ENCODE assay signal across 7 cellular contexts in the genomic region with DNA sequence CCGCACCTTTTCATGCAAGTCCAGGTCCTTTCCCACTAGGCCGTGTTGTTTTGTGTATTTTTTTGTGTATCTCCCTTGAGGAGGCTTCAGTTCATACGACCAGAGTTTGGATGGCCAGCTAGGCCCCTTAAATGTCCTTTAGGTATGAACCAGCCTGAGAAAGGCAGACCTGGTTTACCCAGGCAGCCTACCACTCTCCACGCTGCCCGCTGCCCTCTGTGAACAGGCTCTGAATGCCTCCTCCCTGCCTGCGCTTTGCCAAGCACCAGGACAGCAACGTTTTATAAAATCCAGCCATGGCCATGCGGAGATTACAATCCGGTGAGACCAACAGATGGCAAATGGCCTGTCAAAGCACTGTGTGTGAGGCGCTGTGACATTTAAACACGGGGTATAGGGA. TPM values are rescaled to one million over a fixed set of nuclear protein-coding genes. Genes with fewer than 3 reads are reported as not detected.
DNase-seq lines count a peak whose midpoint lies in the region; ATAC-seq and TF ChIP-seq lines count a peak whose summit lies in the region.

No MANE protein-coding gene starts in this region.

- H3K9me3 Mint-ChIP-seq in HFFc6, result 0 out of 2 replicates have a peak, but pooled peaks cover 3% of the 10 kb centered on the region
- no peaks in the 10 kb centered on the region for H3K9me3 Mint-ChIP-seq in activated CD4-positive, alpha-beta memory T cell treated with anti-CD3 and anti-CD28 coated beads, Interleukin-2, amount 10 ng/mL, durations not matched to agents 7 days and 5 days
- no peaks in the 10 kb centered on the region for H3K9me3 Mint-ChIP-seq in stimulated activated memory B cell treated with anti-CD40 and anti-IgM and Interleukin-4, amounts not matched to agents 10 μg/mL and 1 μg/mL and 100 μg/mL, for 72 hours

- POLR2A ChIA-PET in activated CD4-positive, alpha-beta memory T cell treated with anti-CD3 and anti-CD28 coated beads, Interleukin-2, amount 10 ng/mL, durations not matched to agents 7 days and 5 days (lab: Charles Lee), result interaction anchor here (0.6 to 3.1 kb wide), 13 partner anchors 15 to 230 kb away, joined by 3 to 26 read pairs (median 4); partner anchors contain the start of genes FAF2, RNF44 and TSPAN17

- DNase-seq in HFFc6 (no peak), NCI-H2171 treated with DMSO at 0.1 percent for 48 hours (lab: John Stamatoyannopoulos, UW) (no peak)
- DNase-seq in activated CD4-positive, alpha-beta memory T cell treated with anti-CD3 and anti-CD28 coated beads, Interleukin-2, amount 10 ng/mL, durations not matched to agents 7 days and 5 days, result no peak
- DNase-seq in activated effector memory CD4-positive, alpha-beta T cell treated with Interleukin-2 at 50 U/mL for 16 hours, result no peak

- peaks cover 16% of the 10 kb centered on the region for H3K9me3 ChIP-seq in iPS-20b (ENCODE audit: insufficient read depth, low read depth, low read length)

- peaks cover 8% of the 10 kb centered on the region for H3K36me3 Mint-ChIP-seq in HFFc6 (ENCODE audit: low read depth)
- no peaks in the 10 kb centered on the region for H3K36me3 Mint-ChIP-seq in activated CD4-positive, alpha-beta memory T cell treated with anti-CD3 and anti-CD28 coated beads, Interleukin-2, amount 10 ng/mL, durations not matched to agents 7 days and 5 days (ENCODE audit: low read depth)
- no peaks in the 10 kb centered on the region for H3K36me3 Mint-ChIP-seq in stimulated activated memory B cell treated with anti-CD40 and anti-IgM and Interleukin-4, amounts not matched to agents 10 μg/mL and 1 μg/mL and 100 μg/mL, for 72 hours

- H3K9ac ChIP-seq in iPS-20b (ENCODE audit: low read depth, low read length), result peak overlapping the region; percentile 19; the same call in 1 of the 2 replicates

- H3K36me3 ChIP-seq in iPS-20b (ENCODE audit: insufficient read depth, low read depth, low read length), result no peaks in the 10 kb centered on the region

- H3K27me3 Mint-ChIP-seq in HFFc6 (ENCODE audit: insufficient read depth), result peaks cover 17% of the 10 kb centered on the region
- H3K27me3 Mint-ChIP-seq in activated CD4-positive, alpha-beta memory T cell treated with anti-CD3 and anti-CD28 coated beads, Interleukin-2, amount 10 ng/mL, durations not matched to agents 7 days and 5 days, result peaks cover 14% of the 10 kb centered on the region
- no peaks in the 10 kb centered on the region for H3K27me3 Mint-ChIP-seq in stimulated activated memory B cell treated with anti-CD40 and anti-IgM and Interleukin-4, amounts not matched to agents 10 μg/mL and 1 μg/mL and 100 μg/mL, for 72 hours

- no peak overlapping the region for H3K27ac Mint-ChIP-seq in HFFc6
- no peak overlapping the region for H3K27ac Mint-ChIP-seq in activated CD4-positive, alpha-beta memory T cell treated with anti-CD3 and anti-CD28 coated beads, Interleukin-2, amount 10 ng/mL, durations not matched to agents 7 days and 5 days
- H3K27ac Mint-ChIP-seq in stimulated activated memory B cell treated with anti-CD40 and anti-IgM and Interleukin-4, amounts not matched to agents 10 μg/mL and 1 μg/mL and 100 μg/mL, for 72 hours, result peak overlapping the region; percentile 50

- ATAC-seq in stimulated activated memory B cell treated with anti-CD40 and anti-IgM and Interleukin-4, amounts not matched to agents 10 μg/mL and 1 μg/mL and 100 μg/mL, for 72 hours, result no peak
- ATAC-seq in HG02763 (IDR thresholded peaks at IDR 0.05; ENCODE audit: unreplicated experiment), result no peak

- H3K4me1 ChIP-seq in iPS-20b (ENCODE audit: insufficient read depth, low read length), result no peaks in the 10 kb centered on the region

- peak overlapping the region; percentile 74 for H3K4me3 Mint-ChIP-seq in HFFc6
- peak overlapping the region; percentile 64 for H3K4me3 Mint-ChIP-seq in activated CD4-positive, alpha-beta memory T cell treated with anti-CD3 and anti-CD28 coated beads, Interleukin-2, amount 10 ng/mL, durations not matched to agents 7 days and 5 days
- H3K4me3 Mint-ChIP-seq in stimulated activated memory B cell treated with anti-CD40 and anti-IgM and Interleukin-4, amounts not matched to agents 10 μg/mL and 1 μg/mL and 100 μg/mL, for 72 hours, result peak overlapping the region; percentile 64

- H3K27me3 ChIP-seq in iPS-20b (ENCODE audit: insufficient read depth, low read length), result peaks cover 30% of the 10 kb centered on the region

- TF ChIP-seq CTCF in HFFc6 (IDR thresholded peaks at IDR 0.05), result no peak

- H3K27ac ChIP-seq in iPS-20b (ENCODE audit: low read length), result no peak overlapping the region

- CTCF ChIA-PET in activated CD4-positive, alpha-beta memory T cell treated with anti-CD3 and anti-CD28 coated beads, Interleukin-2, amount 10 ng/mL, durations not matched to agents 7 days and 5 days (lab: Charles Lee), result interaction anchor here (0.6 to 3.6 kb wide), 23 partner anchors 10 to 244 kb away, joined by 3 to 22 read pairs (median 5); partner anchors contain the start of genes FAF2 and RNF44

- peaks cover 44% of the 10 kb centered on the region for H3K4me1 Mint-ChIP-seq in HFFc6 (ENCODE audit: low read depth)
- peaks cover 35% of the 10 kb centered on the region for H3K4me1 Mint-ChIP-seq in activated CD4-positive, alpha-beta memory T cell treated with anti-CD3 and anti-CD28 coated beads, Interleukin-2, amount 10 ng/mL, durations not matched to agents 7 days and 5 days
- peaks cover 39% of the 10 kb centered on the region for H3K4me1 Mint-ChIP-seq in stimulated activated memory B cell treated with anti-CD40 and anti-IgM and Interleukin-4, amounts not matched to agents 10 μg/mL and 1 μg/mL and 100 μg/mL, for 72 hours

- peak overlapping the region; percentile 58; the same call in 1 of the 2 replicates for H3K4me3 ChIP-seq in iPS-20b (ENCODE audit: low read length)

RNA-seq across cellular contexts. Expression of gene CLTB, which starts 0.6 kb away (rescaled TPM):
- 100 to 1,000 TPM; 178 to 226 (median 202) TPM for total RNA-seq in HFFc6 (2021; fragmentation: NEBNext Ultra II Directional; extraction: Animal tissue kit (Norgen Biotek cat#: 25700))
- total RNA-seq in activated CD4-positive, alpha-beta memory T cell treated with anti-CD3 and anti-CD28 coated beads, Interleukin-2, amount 10 ng/mL, durations not matched to agents 7 days and 5 days, result 10 to 100 TPM; 56.2 to 57.2 TPM

RNA-seq across cellular contexts. Expression of gene HIGD2A, which starts 28.4 kb away (rescaled TPM):
- 100 to 1,000 TPM in 4 of 6 experiments, 10 to 100 TPM in 2; 90.4 to 109 (median 105) TPM for total RNA-seq in HFFc6 (2021; fragmentation: NEBNext Ultra II Directional; extraction: Animal tissue kit (Norgen Biotek cat#: 25700))
- total RNA-seq in activated CD4-positive, alpha-beta memory T cell treated with anti-CD3 and anti-CD28 coated beads, Interleukin-2, amount 10 ng/mL, durations not matched to agents 7 days and 5 days, result 100 to 1,000 TPM; 142 to 147 TPM

RNA-seq across cellular contexts. Expression of gene NOP16, which starts 28.6 kb away (rescaled TPM):
- 10 to 100 TPM; 27.8 to 48.7 (median 33.2) TPM for total RNA-seq in HFFc6 (2021; fragmentation: NEBNext Ultra II Directional; extraction: Animal tissue kit (Norgen Biotek cat#: 25700))
- total RNA-seq in activated CD4-positive, alpha-beta memory T cell treated with anti-CD3 and anti-CD28 coated beads, Interleukin-2, amount 10 ng/mL, durations not matched to agents 7 days and 5 days, result 10 to 100 TPM; 24.2 to 24.7 TPM

RNA-seq across cellular contexts. Expression of gene FAF2, which starts 31.2 kb away (rescaled TPM):
- total RNA-seq in HFFc6 (2021; fragmentation: NEBNext Ultra II Directional; extraction: Animal tissue kit (Norgen Biotek cat#: 25700)), result 10 to 100 TPM; 43.4 to 53.1 (median 49.3) TPM
- total RNA-seq in activated CD4-positive, alpha-beta memory T cell treated with anti-CD3 and anti-CD28 coated beads, Interleukin-2, amount 10 ng/mL, durations not matched to agents 7 days and 5 days, result 10 to 100 TPM; 36.2 to 38.7 TPM

RNA-seq across cellular contexts. Expression of gene ARL10, which starts 51.7 kb away (rescaled TPM):
- total RNA-seq in HFFc6 (2021; fragmentation: NEBNext Ultra II Directional; extraction: Animal tissue kit (Norgen Biotek cat#: 25700)), result 1 to 10 TPM; 6.6 to 8.9 (median 8.0) TPM
- 1 to 10 TPM; 6.5 TPM for total RNA-seq in activated CD4-positive, alpha-beta memory T cell treated with anti-CD3 and anti-CD28 coated beads, Interleukin-2, amount 10 ng/mL, durations not matched to agents 7 days and 5 days
